36 cellular contexts compared by ENCODE assay signal in the genomic region with DNA sequence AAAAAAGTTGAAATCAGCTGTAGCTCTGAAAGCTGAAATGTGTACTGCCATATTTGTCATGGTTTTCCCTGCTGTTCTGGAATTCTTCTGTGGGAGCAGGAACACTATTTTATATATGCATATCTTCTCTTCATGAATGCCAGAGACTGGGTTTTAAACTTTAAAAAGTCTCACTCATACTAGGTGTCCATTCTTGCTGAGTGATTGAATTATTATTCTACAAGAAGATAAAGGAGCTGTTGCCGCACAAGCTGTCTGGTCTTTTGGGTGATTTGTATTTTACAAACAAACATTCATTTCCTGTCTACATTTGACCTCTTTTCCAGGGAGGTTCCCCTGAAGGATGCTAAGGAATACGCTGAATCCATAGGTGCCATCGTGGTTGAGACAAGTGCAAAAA. TPM values are rescaled to one million over a fixed set of nuclear protein-coding genes. Genes with fewer than 3 reads are reported as not detected.
"Had no signal": no experiment of that assay in that cellular context is flagged by ENCODE, and none has a peak within 500 bp of the region (broad histone marks: within the 10 kb centered on the region; RNA-seq: fewer than 3 reads in every experiment).

No MANE protein-coding gene starts in this region.

- H3K36me3 ChIP-seq: breast epithelium, cardiac muscle cell, gastrocnemius medialis, WERI-Rb-1 had no signal

- H3K27ac Mint-ChIP-seq: activated B cell treated with CpG ODN at 0.5 μM for 24 hours; activated CD8-positive, alpha-beta T cell treated with anti-CD3 and anti-CD28 coated beads for 36 hours; activated naive CD8-positive, alpha-beta T cell; activated T-helper 17 cell treated with anti-CD3 and anti-CD28 coated beads, Interleukin-2, amount 50 U/mL, for 72 hours; brain; effector memory CD8-positive, alpha-beta T cell; T-helper 17 cell; T-helper 2 cell treated with Interferon-gamma antibody and Interleukin-4, amounts not matched to agents 5 μg/mL and 100 μg/mL, for 36 hours had no signal

- H3K4me3 Mint-ChIP-seq: activated B cell treated with CpG ODN at 0.5 μM for 24 hours; activated CD8-positive, alpha-beta T cell treated with anti-CD3 and anti-CD28 coated beads for 36 hours; activated naive CD8-positive, alpha-beta T cell; activated T-cell treated with anti-CD3 and anti-CD28 coated beads, Interleukin-2, amount 50 U/mL, for 4 hours; activated T-helper 17 cell treated with anti-CD3 and anti-CD28 coated beads, Interleukin-2, amount 50 U/mL, for 72 hours; brain; effector memory CD8-positive, alpha-beta T cell; T-helper 17 cell; T-helper 2 cell treated with Interferon-gamma antibody and Interleukin-4, amounts not matched to agents 5 μg/mL and 100 μg/mL, for 36 hours had no signal

- DNase-seq: activated B cell treated with CpG ODN at 0.5 μM for 24 hours; activated CD4-positive, alpha-beta T cell treated with anti-CD3 and anti-CD28 coated beads for 48 hours; activated CD4-positive, alpha-beta T cell treated with anti-CD3 and anti-CD28 coated beads, Interleukin-2, amount 50 U/mL, for 1 hour; activated CD4-positive, alpha-beta T cell treated with anti-CD3 and anti-CD28 coated beads, Interleukin-2, amount 50 U/mL, for 48 hours; activated CD8-positive, alpha-beta memory T cell treated with anti-CD3 and anti-CD28 coated beads for 24 hours; activated CD8-positive, alpha-beta T cell treated with anti-CD3 and anti-CD28 coated beads for 36 hours; activated effector memory CD4-positive, alpha-beta T cell treated with Interleukin-2 at 50 U/mL for 16 hours; activated gamma-delta T cell treated with Interleukin-2 at 50 U/mL for 16 hours; activated naive CD4-positive, alpha-beta T cell treated with anti-CD3 and anti-CD28 coated beads, Interleukin-2, amount 50 U/mL, for 16 hours; activated naive CD4-positive, alpha-beta T cell treated with Interleukin-2 at 50 U/mL for 16 hours; activated T-cell treated with anti-CD3 and anti-CD28 coated beads, Interleukin-2, amount 50 U/mL, for 4 hours; amniotic stem cell; anterior cingulate cortex; central memory CD4-positive, alpha-beta T cell; cerebellar nuclear complex; cortex of kidney; dermis blood vessel endothelial cell; effector CD4-positive, alpha-beta T cell; effector memory CD8-positive, alpha-beta T cell; erythroblast; foreskin keratinocyte; gastrocnemius medialis; glutamatergic neuron; heart left ventricle; T-helper 1 cell; T-helper 17 cell; T1000; WERI-Rb-1 had no signal

- H3K9me3 ChIP-seq: breast epithelium, esophagus muscularis mucosa, gastrocnemius medialis, heart left ventricle had no signal

- H3K36me3 Mint-ChIP-seq: activated naive CD8-positive, alpha-beta T cell; brain had no signal

- H3K4me3 ChIP-seq: breast epithelium, cardiac muscle cell, gastrocnemius medialis had no signal

- ATAC-seq: activated CD4-positive, CD25-positive, alpha-beta regulatory T cell treated with anti-CD3 and anti-CD28 coated beads, Interleukin-2, amount 50 U/mL, for 24 hours; activated CD8-positive, alpha-beta T cell treated with anti-CD3 and anti-CD28 coated beads for 36 hours; activated T-cell treated with anti-CD3 and anti-CD28 coated beads, Interleukin-2, amount 50 U/mL, for 4 hours; activated T-helper 17 cell treated with anti-CD3 and anti-CD28 coated beads, Interleukin-2, amount 50 U/mL, for 72 hours; effector memory CD8-positive, alpha-beta T cell; foreskin keratinocyte; gastrocnemius medialis; T-helper 17 cell had no signal

- H3K9me3 Mint-ChIP-seq: activated B cell treated with CpG ODN at 0.5 μM for 24 hours; activated CD8-positive, alpha-beta T cell treated with anti-CD3 and anti-CD28 coated beads for 36 hours; activated T-cell treated with anti-CD3 and anti-CD28 coated beads, Interleukin-2, amount 50 U/mL, for 4 hours; activated T-helper 17 cell treated with anti-CD3 and anti-CD28 coated beads, Interleukin-2, amount 50 U/mL, for 72 hours; effector memory CD8-positive, alpha-beta T cell; T-helper 2 cell treated with Interferon-gamma antibody and Interleukin-4, amounts not matched to agents 5 μg/mL and 100 μg/mL, for 36 hours had no signal

- H3K27ac ChIP-seq: cardiac muscle cell, foreskin keratinocyte, WERI-Rb-1 had no signal

- H3K4me1 ChIP-seq: breast epithelium had no signal

- H3K27me3 ChIP-seq: breast epithelium, esophagus muscularis mucosa, foreskin keratinocyte, gastrocnemius medialis, heart left ventricle had no signal

RNA-seq across cellular contexts. Expression of a gene that starts 40.5 kb away (rescaled TPM):
- total RNA-seq: activated CD8-positive, alpha-beta T cell treated with anti-CD3 and anti-CD28 coated beads for 36 hours; activated T-cell treated with anti-CD3 and anti-CD28 coated beads, Interleukin-2, amount 50 U/mL, for 4 hours; activated T-helper 17 cell treated with anti-CD3 and anti-CD28 coated beads, Interleukin-2, amount 50 U/mL, for 72 hours; cardiac muscle cell; dermis blood vessel endothelial cell; foreskin keratinocyte; gastrocnemius medialis; heart left ventricle; T-helper 17 cell had no signal
